9 cellular contexts compared by ENCODE assay signal in the genomic region with DNA sequence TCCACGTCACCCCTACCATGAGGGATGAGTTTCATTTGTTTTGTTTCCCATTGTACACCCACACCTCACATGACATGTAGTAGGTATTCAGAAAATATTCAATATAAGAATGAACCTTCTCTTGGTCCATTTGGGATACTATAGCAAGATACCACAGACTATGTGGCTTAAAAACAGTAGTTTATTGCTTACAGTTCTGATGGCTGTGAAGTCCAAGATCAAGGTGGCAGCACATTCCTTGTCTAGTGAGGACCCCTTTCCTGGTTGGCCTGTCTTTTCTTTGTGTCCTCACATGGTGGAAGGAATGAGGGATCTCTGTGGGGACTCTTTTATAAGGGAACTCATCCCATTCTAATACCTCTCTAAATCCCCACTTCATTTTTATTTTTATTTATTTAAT. TPM values are rescaled to one million over a fixed set of nuclear protein-coding genes. Genes with fewer than 3 reads are reported as not detected.
"Had no signal": no experiment of that assay in that cellular context is flagged by ENCODE, and none has a peak within 500 bp of the region (broad histone marks: within the 10 kb centered on the region; RNA-seq: fewer than 3 reads in every experiment).

No MANE protein-coding gene starts in this region.

- H3K4me3 ChIP-seq: GM12878 had no signal

- DNase-seq: GDM1, GF-D8 had no signal

- FAIRE-seq: G401.6, GM12878, GM12891, GM12892, GM18507, GM19239 had no signal

- ATAC-seq: GM12878 had no signal

RNA-seq across cellular contexts. Expression of gene CRYM, which starts 36.2 kb away (rescaled TPM):
- total RNA-seq: G401 had no signal
